ENCODE assay signal across 8 cellular contexts in the genomic region with DNA sequence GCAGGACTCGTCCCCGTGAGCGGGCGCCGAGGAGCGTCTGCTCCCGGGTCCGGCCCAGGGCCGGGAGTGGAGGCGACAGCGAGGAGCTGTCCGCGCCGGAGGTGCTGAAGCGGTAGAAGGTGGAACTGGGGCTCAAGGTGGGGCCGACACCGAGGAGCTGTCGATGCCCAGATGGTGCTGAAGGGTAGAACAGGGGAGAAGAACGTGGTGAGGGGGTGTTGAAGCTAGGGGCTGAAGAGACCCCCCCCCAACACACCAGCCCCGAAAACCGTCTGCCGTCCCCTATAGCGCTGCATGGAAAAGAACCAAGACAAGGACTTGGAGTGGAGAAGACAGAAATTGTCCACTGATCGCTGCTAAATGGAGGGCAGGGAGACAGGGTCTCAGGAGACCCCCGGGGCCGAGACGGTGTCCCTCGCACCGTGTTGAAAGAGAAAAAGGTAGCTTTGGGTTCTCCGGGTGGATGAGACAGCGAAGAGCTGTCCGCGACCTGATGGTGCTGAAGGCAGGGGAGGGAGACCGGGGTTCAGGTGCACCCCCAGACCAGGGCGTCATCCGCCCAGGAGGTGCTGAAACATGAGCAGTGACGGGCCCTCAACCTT. TPM values are rescaled to one million over a fixed set of nuclear protein-coding genes. Genes with fewer than 3 reads are reported as not detected.
DNase-seq lines count a peak whose midpoint lies in the region; FAIRE-seq and TF ChIP-seq lines count a peak whose summit lies in the region.

No MANE protein-coding gene starts in this region.

- H3K36me3 Mint-ChIP-seq in Caco-2 (ENCODE audit: insufficient read depth, unreplicated experiment) = no peaks in the 10 kb centered on the region

- no peaks in the 10 kb centered on the region for H4K20me1 ChIP-seq in endothelial cell of umbilical vein (replicated peaks; ENCODE audit: control insufficient read depth, extremely low read depth, insufficient read depth, low read length)

- no peak overlapping the region for H4K91ac ChIP-seq in trophoblast cell (ENCODE audit: low read depth, low read length)

- H3K18ac ChIP-seq in trophoblast cell (ENCODE audit: low read length) = no peak overlapping the region

- dilution Hi-C loops in endothelial cell of umbilical vein (cut with MboI; ENCODE audit: extremely low pct_ligation_motif_present, low sequenced_read_pairs) = no loop called here

- no peak overlapping the region for H4K12ac ChIP-seq in trophoblast cell (ENCODE audit: low read depth, low read length)

- no peak overlapping the region for H3K14ac ChIP-seq in trophoblast cell (ENCODE audit: low read length)

- H3K27me3 Mint-ChIP-seq in Caco-2 (ENCODE audit: insufficient read depth, unreplicated experiment) = peaks cover 6% of the 10 kb centered on the region

- H3K36me3 ChIP-seq in Caco-2 (ENCODE audit: control insufficient read depth, insufficient read depth, low read length) = no peaks in the 10 kb centered on the region
- no peaks in the 10 kb centered on the region for H3K36me3 ChIP-seq in HUES64 (ENCODE audit: insufficient read depth, low read length)
- no peaks in the 10 kb centered on the region for H3K36me3 ChIP-seq in endothelial cell of umbilical vein (ENCODE audit: control insufficient read depth in 2 of 2, extremely low read depth in 1 of 2, insufficient read depth in 2 of 2, low read length in 2 of 2)
- H3K36me3 ChIP-seq in trophoblast cell (ENCODE audit: control insufficient read depth in 1 of 2, insufficient read depth in 2 of 2, low read length in 2 of 2) = no peaks in the 10 kb centered on the region

- H2AFZ ChIP-seq in endothelial cell of umbilical vein (ENCODE audit: low read depth, low read length) (no peak overlapping the region), trophoblast cell (ENCODE audit: insufficient read depth, low read length, poor library complexity) (no peak overlapping the region)

- H2BK5ac ChIP-seq in trophoblast cell (ENCODE audit: low read depth, low read length, poor library complexity) = no peak overlapping the region

- no peak for TF ChIP-seq POLR2A in endothelial cell of umbilical vein (IDR thresholded peaks at IDR 0.05; ENCODE audit: low read depth, low read length)

- H3K79me1 ChIP-seq in trophoblast cell (ENCODE audit: low read length) = no peaks in the 10 kb centered on the region

- no peak overlapping the region for H2BK12ac ChIP-seq in trophoblast cell (ENCODE audit: low read length)

- no peak overlapping the region for H3K9ac ChIP-seq in HUES64 (ENCODE audit: low read depth, low read length)
- no peak overlapping the region for H3K9ac ChIP-seq in endothelial cell of umbilical vein (replicated peaks; ENCODE audit: extremely low read depth, insufficient read depth, low read length)
- no peak overlapping the region for H3K9ac ChIP-seq in trophoblast cell (ENCODE audit: low read length)

- FAIRE-seq in endothelial cell of umbilical vein (lab: Jason Lieb, UNC) = peak; percentile 24
- no peak for FAIRE-seq in D721Med (lab: Jason Lieb, UNC)

- H3K9me3 Mint-ChIP-seq in Caco-2 (ENCODE audit: unreplicated experiment) = no peaks in the 10 kb centered on the region

- no peaks in the 10 kb centered on the region for H3K27me3 ChIP-seq in Caco-2 (replicated peaks; ENCODE audit: control insufficient read depth, insufficient read depth, low read length)
- no peaks in the 10 kb centered on the region for H3K27me3 ChIP-seq in HUES64 (ENCODE audit: insufficient read depth, low read length)
- H3K27me3 ChIP-seq in endothelial cell of umbilical vein (ENCODE audit: control insufficient read depth in 2 of 2, insufficient read depth in 2 of 2, low read length in 2 of 2) = peaks cover 0 to 6% of the 10 kb centered on the region in 2 experiments
- no peaks in the 10 kb centered on the region for H3K27me3 ChIP-seq in trophoblast cell (ENCODE audit: insufficient read depth, low read length)

- DNase-seq in Caco-2 = peak; percentile 59 to 77
- peak; percentile 13 to 35 for DNase-seq in activated CD4-positive, alpha-beta T cell treated with anti-CD3 and anti-CD28 coated beads for 24 hours (ENCODE audit: low read depth in 2 of 2)
- DNase-seq in endothelial cell of umbilical vein (ENCODE audit: low read depth, low spot score) = peak; percentile 34
- DNase-seq in trophoblast cell = peak; percentile 53 to 77
- no peak for DNase-seq in D721Med (ENCODE audit: insufficient read length, low spot score)
- DNase-seq in HT-29 (ENCODE audit: low spot score) = no peak
- no peak for DNase-seq in NCI-H1694 (lab: John Stamatoyannopoulos, UW)

- 21% methylated on average over 36 of the region's 37 CpGs for WGBS in HUES64
- WGBS in trophoblast cell (ENCODE audit: extremely low coverage, insufficient coverage, insufficient read length) = no CpG with 5 or more reads among the region's 37 CpGs

- intact Hi-C loops in Caco-2 (cut with micrococcal nuclease; ENCODE audit: unreplicated experiment) = no loop called here
- intact Hi-C loops in endothelial cell of umbilical vein (cut with micrococcal nuclease) = no loop called here

- H3K79me2 ChIP-seq in endothelial cell of umbilical vein (ENCODE audit: control insufficient read depth, insufficient read depth, low read length) (no peaks in the 10 kb centered on the region), trophoblast cell (ENCODE audit: control insufficient read depth, insufficient read depth, low read length, poor library complexity) (no peaks in the 10 kb centered on the region)

- no peak overlapping the region for H3K4me3 Mint-ChIP-seq in Caco-2 (ENCODE audit: unreplicated experiment)

- H3K9me3 ChIP-seq in Caco-2 (no peaks in the 10 kb centered on the region), HUES64 (ENCODE audit: insufficient read depth, low read depth, low read length) (no peaks in the 10 kb centered on the region), endothelial cell of umbilical vein (replicated peaks; ENCODE audit: control insufficient read depth, insufficient read depth, low read length) (no peaks in the 10 kb centered on the region), trophoblast cell (ENCODE audit: insufficient read depth, low read depth, low read length) (peaks cover 6% of the 10 kb centered on the region)

- no peak overlapping the region for H3K23ac ChIP-seq in trophoblast cell (ENCODE audit: low read length)

- H3K4me1 ChIP-seq in Caco-2 (0 out of 2 replicates have a peak, but pooled peaks cover 3% of the 10 kb centered on the region), HUES64 (ENCODE audit: insufficient read depth, low read length) (peaks cover 17% of the 10 kb centered on the region), endothelial cell of umbilical vein (ENCODE audit: control insufficient read depth, extremely low read depth, insufficient read depth, low read length) (no peaks in the 10 kb centered on the region), trophoblast cell (ENCODE audit: control insufficient read depth in 1 of 2, insufficient read depth in 2 of 2, low read length in 2 of 2) (peaks cover 3 to 6% of the 10 kb centered on the region in 2 experiments)

- CTCF ChIA-PET in Caco-2 (lab: Charles Lee) (interaction anchor here (1.0 to 1.5 kb wide), 3 partner anchors 9 to 46 kb away, joined by 4 to 10 read pairs (median 5); no protein-coding TSS in a partner anchor), endothelial cell of umbilical vein (lab: Charles Lee) (interaction anchor here (0.6 to 2.7 kb wide), 13 partner anchors 9 to 152 kb away, joined by 3 to 20 read pairs (median 5); partner anchors contain the start of gene GDF15)

- H3K4me2 ChIP-seq in endothelial cell of umbilical vein (ENCODE audit: insufficient read depth, low read length) (no peak overlapping the region), trophoblast cell (ENCODE audit: low read length) (peak overlapping the region; percentile 66)

- H3K4me1 Mint-ChIP-seq in Caco-2 (ENCODE audit: low read depth, unreplicated experiment) = no peaks in the 10 kb centered on the region

- BruUV-seq in Caco-2 (replicated peaks; lab: Mats Ljungman, UMichigan) (no TSS peak), endothelial cell of umbilical vein (replicated peaks; lab: Mats Ljungman, UMichigan) (no TSS peak)

- no peak overlapping the region for H3K4ac ChIP-seq in trophoblast cell (ENCODE audit: low read depth, low read length)

- H4K8ac ChIP-seq in trophoblast cell (ENCODE audit: low read depth, low read length) = no peak overlapping the region

- no peaks in the 10 kb centered on the region for H3K9me1 ChIP-seq in endothelial cell of umbilical vein (replicated peaks; ENCODE audit: control insufficient read depth, extremely low read depth, insufficient read depth, low read length)

- TF ChIP-seq CTCF in Caco-2 (IDR thresholded peaks at IDR 0.05; ENCODE audit: insufficient read depth in 1 of 2, low read depth in 1 of 2, low read length in 1 of 2, severe bottlenecking in 1 of 2, unreplicated experiment in 1 of 2) (no peak), endothelial cell of umbilical vein (IDR thresholded peaks at IDR 0.05; ENCODE audit: extremely low read depth in 1 of 2, insufficient read depth in 1 of 2, low read depth in 1 of 2, low read length in 2 of 2) (no peak), D721Med (IDR thresholded peaks at IDR 0.05; ENCODE audit: insufficient read depth, missing control alignments) (no peak)

- H3K27ac ChIP-seq in HUES64 (ENCODE audit: low read depth, low read length) (peak overlapping the region; percentile 87; the same call in 1 of the 2 replicates), endothelial cell of umbilical vein (ENCODE audit: insufficient read depth, low read depth, low read length) (no peak overlapping the region), trophoblast cell (ENCODE audit: low read depth, low read length) (no peak overlapping the region)

- H3K27ac Mint-ChIP-seq in Caco-2 (ENCODE audit: unreplicated experiment) = no peak overlapping the region

- H2AK5ac ChIP-seq in trophoblast cell (ENCODE audit: low read length) = no peak overlapping the region

- POLR2A ChIA-PET in Caco-2 (lab: Charles Lee) (interaction anchor here (0.6 to 1.1 kb wide), 2 partner anchors 9 to 95 kb away, joined by 3 read pairs; no protein-coding TSS in a partner anchor), endothelial cell of umbilical vein (lab: Charles Lee) (no interaction called here)

- H2BK120ac ChIP-seq in trophoblast cell (ENCODE audit: insufficient read depth, low read length, poor library complexity) = no peak overlapping the region

- H3K4me3 ChIP-seq in Caco-2 (ENCODE audit: low read depth, low read length) (no peak overlapping the region), HUES64 (ENCODE audit: low read length) (peak overlapping the region; percentile 60), endothelial cell of umbilical vein (replicated peaks in 1 of 3; ENCODE audit: insufficient read depth in 1 of 3, low read depth in 1 of 3, low read length in 3 of 3) (no peak overlapping the region), trophoblast cell (ENCODE audit: low read depth, low read length) (no peak overlapping the region)

RNA-seq across cellular contexts. Expression of gene PDE4C, which starts 7.1 kb away (rescaled TPM):
- 0.36 and 0.46 TPM in 2 replicates for total RNA-seq in Caco-2 (2022)
- 0.55 TPM for polyA plus RNA-seq in HUES64 (2013, experiment 1 of 2)
- polyA plus RNA-seq in HUES64 (2013, experiment 2 of 2) = 0.44 TPM
- total RNA-seq in endothelial cell of umbilical vein = 0.76 and 0.97 TPM in 2 replicates
- polyA plus RNA-seq in endothelial cell of umbilical vein = 0.13 and 0.29 TPM in 2 replicates
- 0.06 and 0.07 TPM in 2 replicates for polyA plus RNA-seq in endothelial cell of umbilical vein (2011; cell fraction: cytosol; rRNA removed)
- polyA plus RNA-seq in endothelial cell of umbilical vein (2011; cell fraction: nucleus; rRNA removed) = 2.3 and 3.8 TPM in 2 replicates
- polyA plus RNA-seq in endothelial cell of umbilical vein (2012) = 0.30 TPM in 1 of 2 replicates, not detected in the other
- 0.06 and 0.19 TPM in 2 replicates for polyA minus RNA-seq in endothelial cell of umbilical vein
- polyA minus RNA-seq in endothelial cell of umbilical vein (2011; cell fraction: cytosol; rRNA and poly(A)+ RNA removed) = not detected
- 0.77 and 1.8 TPM in 2 replicates for polyA minus RNA-seq in endothelial cell of umbilical vein (2011; cell fraction: nucleus; rRNA and poly(A)+ RNA removed)
- polyA plus RNA-seq in trophoblast cell (2013) = 0.38 and 0.60 TPM in 2 replicates
- 3.4 TPM in 1 of 2 replicates, not detected in the other for total RNA-seq in HT-29 (2014; rRNA removed; shearing (Covaris generic))

RNA-seq across cellular contexts. Expression of gene RAB3A, which starts 29.5 kb away (rescaled TPM):
- total RNA-seq in Caco-2 (2022) = 2.3 and 3.9 TPM in 2 replicates
- 3.5 TPM for polyA plus RNA-seq in HUES64 (2013, experiment 1 of 2)
- 5.1 TPM for polyA plus RNA-seq in HUES64 (2013, experiment 2 of 2)
- 0.88 and 1.9 TPM in 2 replicates for total RNA-seq in endothelial cell of umbilical vein
- 0.86 and 0.90 TPM in 2 replicates for polyA plus RNA-seq in endothelial cell of umbilical vein
- 0.74 and 1.0 TPM in 2 replicates for polyA plus RNA-seq in endothelial cell of umbilical vein (2011; cell fraction: cytosol; rRNA removed)
- 0.50 and 0.71 TPM in 2 replicates for polyA plus RNA-seq in endothelial cell of umbilical vein (2011; cell fraction: nucleus; rRNA removed)
- 1.1 and 2.1 TPM in 2 replicates for polyA plus RNA-seq in endothelial cell of umbilical vein (2012)
- 0.34 and 6.7 TPM in 2 replicates for polyA minus RNA-seq in endothelial cell of umbilical vein
- 1.9 TPM for polyA minus RNA-seq in endothelial cell of umbilical vein (2011; cell fraction: cytosol; rRNA and poly(A)+ RNA removed)
- 0.63 TPM in 2 replicates for polyA minus RNA-seq in endothelial cell of umbilical vein (2011; cell fraction: nucleus; rRNA and poly(A)+ RNA removed)
- 2.5 and 3.0 TPM in 2 replicates for polyA plus RNA-seq in trophoblast cell (2013)
- 1.2 and 2.7 TPM in 2 replicates for total RNA-seq in HT-29 (2014; rRNA removed; shearing (Covaris generic))

RNA-seq across cellular contexts. Expression of gene MPV17L2, which starts 40.3 kb away (rescaled TPM):
- 14.1 and 16.6 TPM in 2 replicates for total RNA-seq in Caco-2 (2022)
- polyA plus RNA-seq in HUES64 (2013, experiment 1 of 2) = 25.7 TPM
- polyA plus RNA-seq in HUES64 (2013, experiment 2 of 2) = 25.9 TPM
- 13.8 and 16.1 TPM in 2 replicates for total RNA-seq in endothelial cell of umbilical vein
- 27.6 and 38.4 TPM in 2 replicates for polyA plus RNA-seq in endothelial cell of umbilical vein
- polyA plus RNA-seq in endothelial cell of umbilical vein (2011; cell fraction: cytosol; rRNA removed) = 20.1 and 23.8 TPM in 2 replicates
- 5.5 and 6.3 TPM in 2 replicates for polyA plus RNA-seq in endothelial cell of umbilical vein (2011; cell fraction: nucleus; rRNA removed)
- 17.1 and 19.8 TPM in 2 replicates for polyA plus RNA-seq in endothelial cell of umbilical vein (2012)
- polyA minus RNA-seq in endothelial cell of umbilical vein = 19.3 and 22.4 TPM in 2 replicates
- polyA minus RNA-seq in endothelial cell of umbilical vein (2011; cell fraction: cytosol; rRNA and poly(A)+ RNA removed) = 16.1 TPM
- 3.3 and 3.4 TPM in 2 replicates for polyA minus RNA-seq in endothelial cell of umbilical vein (2011; cell fraction: nucleus; rRNA and poly(A)+ RNA removed)
- 26.0 and 26.7 TPM in 2 replicates for polyA plus RNA-seq in trophoblast cell (2013)
- total RNA-seq in HT-29 (2014; rRNA removed; shearing (Covaris generic)) = 42.3 and 54.3 TPM in 2 replicates

RNA-seq across cellular contexts. Expression of gene IQCN, which starts 40.9 kb away (rescaled TPM):
- 1.5 and 2.1 TPM in 2 replicates for total RNA-seq in Caco-2 (2022)
- polyA plus RNA-seq in HUES64 (2013, experiment 1 of 2) = 0.20 TPM
- polyA plus RNA-seq in HUES64 (2013, experiment 2 of 2) = 0.38 TPM
- total RNA-seq in endothelial cell of umbilical vein = 2.2 and 3.0 TPM in 2 replicates
- 1.5 and 2.1 TPM in 2 replicates for polyA plus RNA-seq in endothelial cell of umbilical vein
- 0.31 and 0.68 TPM in 2 replicates for polyA plus RNA-seq in endothelial cell of umbilical vein (2011; cell fraction: cytosol; rRNA removed)
- 5.8 and 9.5 TPM in 2 replicates for polyA plus RNA-seq in endothelial cell of umbilical vein (2011; cell fraction: nucleus; rRNA removed)
- 0.27 and 0.31 TPM in 2 replicates for polyA plus RNA-seq in endothelial cell of umbilical vein (2012)
- 2.5 and 3.3 TPM in 2 replicates for polyA minus RNA-seq in endothelial cell of umbilical vein
- 0.20 TPM for polyA minus RNA-seq in endothelial cell of umbilical vein (2011; cell fraction: cytosol; rRNA and poly(A)+ RNA removed)
- 4.6 and 5.6 TPM in 2 replicates for polyA minus RNA-seq in endothelial cell of umbilical vein (2011; cell fraction: nucleus; rRNA and poly(A)+ RNA removed)
- polyA plus RNA-seq in trophoblast cell (2013) = 1.7 and 1.8 TPM in 2 replicates
- total RNA-seq in HT-29 (2014; rRNA removed; shearing (Covaris generic)) = 0.71 and 1.1 TPM in 2 replicates

RNA-seq across cellular contexts. Expression of gene JUND, which starts 48.1 kb away (rescaled TPM):
- total RNA-seq in Caco-2 (2022) = 75.5 and 78.8 TPM in 2 replicates
- 93.0 TPM for polyA plus RNA-seq in HUES64 (2013, experiment 1 of 2)
- polyA plus RNA-seq in HUES64 (2013, experiment 2 of 2) = 114 TPM
- 130 and 137 TPM in 2 replicates for total RNA-seq in endothelial cell of umbilical vein
- polyA plus RNA-seq in endothelial cell of umbilical vein = 91.4 and 134 TPM in 2 replicates
- 58.3 and 136 TPM in 2 replicates for polyA plus RNA-seq in endothelial cell of umbilical vein (2011; cell fraction: cytosol; rRNA removed)
- 50.7 and 62.6 TPM in 2 replicates for polyA plus RNA-seq in endothelial cell of umbilical vein (2011; cell fraction: nucleus; rRNA removed)
- 30.6 and 63.7 TPM in 2 replicates for polyA plus RNA-seq in endothelial cell of umbilical vein (2012)
- 77.5 and 83.7 TPM in 2 replicates for polyA minus RNA-seq in endothelial cell of umbilical vein
- 217 TPM for polyA minus RNA-seq in endothelial cell of umbilical vein (2011; cell fraction: cytosol; rRNA and poly(A)+ RNA removed)
- 49.7 and 109 TPM in 2 replicates for polyA minus RNA-seq in endothelial cell of umbilical vein (2011; cell fraction: nucleus; rRNA and poly(A)+ RNA removed)
- 224 and 256 TPM in 2 replicates for polyA plus RNA-seq in trophoblast cell (2013)
- 379 and 438 TPM in 2 replicates for total RNA-seq in HT-29 (2014; rRNA removed; shearing (Covaris generic))

Comparison
In these comparisons a context has a peak if more than half of its experiments do, and no peak if none do; other contexts are left out.
1. DNase-seq: peak in Caco-2 (2 of 2), activated CD4-positive, alpha-beta T cell treated with anti-CD3 and anti-CD28 coated beads for 24 hours (2 of 2), endothelial cell of umbilical vein (single experiment) and trophoblast cell (2 of 2); none in D721Med (single experiment), HT-29 (single experiment) and NCI-H1694 (single experiment).